Comparison of ENCODE assay signal across 10 cellular contexts in the genomic region with DNA sequence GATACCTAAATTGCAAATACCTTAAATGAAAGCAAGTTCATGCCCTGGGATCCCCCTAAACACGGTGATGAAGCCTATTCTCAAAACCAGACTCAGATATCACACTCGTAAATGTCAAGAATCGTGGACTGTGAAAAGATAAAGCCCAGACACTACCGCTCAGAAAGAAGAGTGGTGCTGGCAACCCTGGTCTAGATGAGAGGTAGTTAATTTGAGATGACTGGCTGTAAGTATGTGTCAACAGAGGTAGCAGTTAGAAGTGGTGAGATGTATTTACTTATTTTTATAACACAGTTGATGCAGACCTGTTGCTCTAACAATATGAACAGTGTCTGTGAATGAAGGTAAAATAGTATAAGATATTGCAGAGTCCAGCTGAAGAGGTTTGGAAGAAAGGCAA. TPM values are rescaled to one million over a fixed set of nuclear protein-coding genes. Genes with fewer than 3 reads are reported as not detected.
"Had no signal": no experiment of that assay in that cellular context is flagged by ENCODE, and none has a peak within 500 bp of the region (broad histone marks: within the 10 kb centered on the region; RNA-seq: fewer than 3 reads in every experiment).

No MANE protein-coding gene starts in this region.

- H3K9me3 ChIP-seq: HAP-1 had no signal

- H3K27ac ChIP-seq: GM23248, HL-60 had no signal

- H3K36me3 ChIP-seq: HAP-1 had no signal

- ATAC-seq: HCT116, HepG2 had no signal

- H3K4me1 ChIP-seq: HAP-1 had no signal

- H3K4me3 ChIP-seq: GM23248, HAP-1 had no signal

- DNase-seq: GM23248, GOT3, H7, HFFc6 had no signal

RNA-seq across cellular contexts. Expression of gene OVCH2, which starts 2.5 kb away (rescaled TPM):
- total RNA-seq: GM23248, HepG2, HFFc6, HT1080 had no signal

RNA-seq across cellular contexts. Expression of gene CYB5R2, which starts 30.5 kb away (rescaled TPM):
- total RNA-seq: H4 had no signal
